22 cellular contexts compared by ENCODE assay signal in genomic region chr1:184739796-184740195, GRCh38.
"Had no signal": no experiment of that assay in that cellular context is flagged by ENCODE, and none has a peak within 500 bp of the region (broad histone marks: within the 10 kb centered on the region; RNA-seq: fewer than 3 reads in every experiment).

No MANE protein-coding gene starts in this region.

- H3K36me3 ChIP-seq: breast epithelium, colonic mucosa had no signal

- H3K9me3 ChIP-seq: breast epithelium, colonic mucosa had no signal

- DNase-seq: activated B cell treated with CpG ODN at 0.5 μM for 24 hours; activated CD4-positive, alpha-beta T cell treated with anti-CD3 and anti-CD28 coated beads for 1 hour; activated CD4-positive, alpha-beta T cell treated with anti-CD3 and anti-CD28 coated beads, Interleukin-2, amount 10 ng/mL, durations not matched to agents 24 days and 14 days; activated CD4-positive, alpha-beta T cell treated with anti-CD3 and anti-CD28 coated beads, Interleukin-2, amount 50 U/mL, for 48 hours; activated CD8-positive, alpha-beta memory T cell treated with anti-CD3 and anti-CD28 coated beads, Interleukin-2, amount 10 ng/mL, durations not matched to agents 7 days and 5 days; activated effector memory CD4-positive, alpha-beta T cell treated with Interleukin-2 at 50 U/mL for 16 hours; activated naive CD4-positive, alpha-beta T cell; activated T-cell treated with anti-CD3 and anti-CD28 coated beads, Interleukin-2, amount 50 U/mL, for 24 hours; aorta; caudate nucleus; colonic mucosa; NCI-H1105; NCI-H187 treated with DMSO at 0.1 percent for 48 hours; NCI-H2081 treated with DMSO at 0.1 percent for 48 hours; NCI-H345; NCI-H510A; NCI-H526 treated with DMSO at 0.1 percent for 48 hours; SIG-M5; T-cell; T-helper 2 cell; T1000 had no signal

- H3K27me3 ChIP-seq: breast epithelium, colonic mucosa had no signal

- H3K4me3 ChIP-seq: breast epithelium, colonic mucosa had no signal

- H3K27ac ChIP-seq: breast epithelium, colonic mucosa had no signal

- H3K4me1 ChIP-seq: breast epithelium, colonic mucosa had no signal
